8 cellular contexts compared by ENCODE assay signal in the genomic region with DNA sequence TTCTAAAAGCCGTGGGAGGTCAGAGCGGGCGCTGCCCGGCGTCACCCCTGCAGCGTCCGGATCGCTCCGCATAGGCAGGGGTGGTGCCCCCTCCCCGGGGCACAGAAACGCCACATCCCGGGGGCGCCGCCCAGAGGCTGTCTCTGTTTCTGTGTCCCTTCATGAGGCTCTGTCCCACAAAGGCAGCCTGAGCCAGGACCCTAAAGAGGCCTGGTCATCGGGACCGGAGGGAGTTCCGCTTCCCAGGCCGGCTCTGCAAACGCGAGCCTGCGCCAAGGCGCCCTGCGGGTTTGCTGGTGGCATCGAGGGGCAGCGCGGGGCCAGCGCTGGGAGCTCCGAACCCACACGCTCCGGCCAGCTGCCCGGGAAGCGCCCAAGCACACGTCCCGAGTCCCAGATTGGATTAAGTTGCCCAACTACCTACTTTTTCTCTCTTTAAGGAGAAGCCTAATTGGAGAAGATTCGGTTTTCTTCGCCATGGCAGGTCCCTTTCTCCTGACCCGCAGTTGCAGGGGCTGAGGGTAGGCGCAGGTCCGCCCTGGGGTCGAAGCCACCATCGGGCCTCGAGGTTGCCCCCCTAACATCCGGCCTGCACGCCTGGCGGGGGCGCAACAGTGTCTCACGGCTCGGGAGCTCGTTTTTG.
A peak's percentile ranks its signal among the peaks of the same experiment; 100 is the strongest.
DNase-seq lines count a peak whose midpoint lies in the region; ATAC-seq and TF ChIP-seq lines count a peak whose summit lies in the region.

No MANE protein-coding gene starts in this region.

- H3K27me3 Mint-ChIP-seq in activated CD4-positive, alpha-beta memory T cell treated with anti-CD3 and anti-CD28 coated beads for 36 hours: peaks cover 15% of the 10 kb centered on the region

- no peak for TF ChIP-seq EP300 in sigmoid colon (IDR thresholded peaks at IDR 0.05)

- no peak overlapping the region for H3K27ac ChIP-seq in foreskin keratinocyte
- no peak overlapping the region for H3K27ac ChIP-seq in sigmoid colon

- no peaks in the 10 kb centered on the region for H3K9me3 ChIP-seq in sigmoid colon

- no peaks in the 10 kb centered on the region for H3K36me3 ChIP-seq in sigmoid colon

- TF ChIP-seq CTCF in GM12865 (IDR thresholded peaks at IDR 0.05; ENCODE audit: insufficient read depth, low read depth, low read length, missing control alignments) (no peak), foreskin keratinocyte (conservative IDR thresholded peaks at IDR 0.05) (no peak), sigmoid colon (IDR thresholded peaks at IDR 0.05) (no peak)

- no peaks in the 10 kb centered on the region for H3K36me3 Mint-ChIP-seq in activated CD4-positive, alpha-beta memory T cell treated with anti-CD3 and anti-CD28 coated beads for 36 hours

- H3K4me3 Mint-ChIP-seq in activated CD4-positive, alpha-beta memory T cell treated with anti-CD3 and anti-CD28 coated beads for 36 hours: peak overlapping the region; percentile 71

- intact Hi-C loops in activated CD4-positive, alpha-beta memory T cell treated with anti-CD3 and anti-CD28 coated beads for 36 hours (cut with micrococcal nuclease): no loop called here
- intact Hi-C loops in sigmoid colon (cut with DNase I): no loop called here

- DNase-seq in GM12865 (ENCODE audit: low read depth) (no peak), foreskin keratinocyte (no peak), sigmoid colon (no peak), HPDE6-E6E7 (ENCODE audit: extremely low spot score) (no peak), left lobe of liver (ENCODE audit: low spot score) (no peak)
- DNase-seq in activated CD4-positive, alpha-beta memory T cell treated with anti-CD3 and anti-CD28 coated beads for 36 hours: peak; percentile 60

- H3K4me1 Mint-ChIP-seq in activated CD4-positive, alpha-beta memory T cell treated with anti-CD3 and anti-CD28 coated beads for 36 hours (ENCODE audit: low read depth): peaks cover 17% of the 10 kb centered on the region

- no peak overlapping the region for H3K27ac Mint-ChIP-seq in activated CD4-positive, alpha-beta memory T cell treated with anti-CD3 and anti-CD28 coated beads for 36 hours

- H3K27me3 ChIP-seq in foreskin keratinocyte: peaks cover 73% of the 10 kb centered on the region
- peaks cover 9 to 49% (median 21%) of the 10 kb centered on the region in 3 donors for H3K27me3 ChIP-seq in sigmoid colon

- no peak for TF ChIP-seq POLR2A in sigmoid colon (IDR thresholded peaks at IDR 0.05)

- H3K4me1 ChIP-seq in foreskin keratinocyte (no peaks in the 10 kb centered on the region), sigmoid colon (peaks cover 0 to 16% (median 13%) of the 10 kb centered on the region in 4 donors)

- 1 to 10% methylated on average over 49 of the region's 49 CpGs for WGBS in sigmoid colon, 2 donors

- H3K4me3 ChIP-seq in GM12865 (ENCODE audit: low read depth, low read length) (peak overlapping the region; percentile 24), sigmoid colon (peak overlapping the region in 3 of 4 donors; percentile 16 to 28 (median 27))

- CTCF ChIA-PET in activated CD4-positive, alpha-beta memory T cell treated with anti-CD3 and anti-CD28 coated beads for 36 hours (lab: Charles Lee): interaction anchor here (0.8 kb wide), 1 partner anchor 31 kb away, joined by 3 read pairs; no protein-coding TSS in a partner anchor

- POLR2A ChIA-PET in activated CD4-positive, alpha-beta memory T cell treated with anti-CD3 and anti-CD28 coated beads for 36 hours (lab: Charles Lee): interaction anchor here (0.6 kb wide), 1 partner anchor 1734 kb away, joined by 3 read pairs; no protein-coding TSS in a partner anchor

- ATAC-seq in foreskin keratinocyte (peak; percentile 29), GM18870 (IDR thresholded peaks at IDR 0.05; ENCODE audit: unreplicated experiment) (no peak), left lobe of liver (no peak), GM19351 (IDR thresholded peaks at IDR 0.05; ENCODE audit: unreplicated experiment) (no peak)

- no peaks in the 10 kb centered on the region for H3K9me3 Mint-ChIP-seq in activated CD4-positive, alpha-beta memory T cell treated with anti-CD3 and anti-CD28 coated beads for 36 hours
